In genomic region chr20:49775229-49775693, GRCh38 we compare ENCODE assay signal across 10 cellular contexts. TPM values are rescaled to one million over a fixed set of nuclear protein-coding genes. Genes with fewer than 3 reads are reported as not detected.
DNase-seq lines count a peak whose midpoint lies in the region; ATAC-seq, FAIRE-seq and TF ChIP-seq lines count a peak whose summit lies in the region.
"Had no signal": no experiment of that assay in that cellular context is flagged by ENCODE, and none has a peak within 500 bp of the region (broad histone marks: within the 10 kb centered on the region; RNA-seq: fewer than 3 reads in every experiment).

No MANE protein-coding gene starts in this region.

- no peak for TF ChIP-seq POLR2A in K562 (conservative IDR thresholded peaks at IDR 0.05)

- H3K4me3 Mint-ChIP-seq in natural killer cell treated with Interleukin-12 subunit alpha and Interleukin-12 subunit beta and Interleukin-15 and Interleukin-18, amount 100 ng/mL, for 72 hours: no peak overlapping the region
- H3K4me3 Mint-ChIP-seq in natural killer cell: no peak overlapping the region
- H3K4me3 Mint-ChIP-seq: memory B cell had no signal

- peaks cover 15 to 29% of the 10 kb centered on the region in 2 donors for H3K4me1 Mint-ChIP-seq in natural killer cell treated with Interleukin-12 subunit alpha and Interleukin-12 subunit beta and Interleukin-15 and Interleukin-18, amount 100 ng/mL, for 72 hours (ENCODE audit: low read depth in 2 of 2)
- peaks cover 9 to 17% of the 10 kb centered on the region in 2 donors for H3K4me1 Mint-ChIP-seq in natural killer cell

- no peaks in the 10 kb centered on the region for H3K9me1 ChIP-seq in K562 (ENCODE audit: control insufficient read depth, insufficient read depth, low read length)

- FAIRE-seq in K562 (lab: Jason Lieb, UNC): peak; percentile 11

- no peaks in the 10 kb centered on the region for H3K9me3 Mint-ChIP-seq in natural killer cell treated with Interleukin-12 subunit alpha and Interleukin-12 subunit beta and Interleukin-15 and Interleukin-18, amount 100 ng/mL, for 72 hours
- H3K9me3 Mint-ChIP-seq in natural killer cell: no peaks in the 10 kb centered on the region
- H3K9me3 Mint-ChIP-seq: memory B cell had no signal

- CTCF ChIA-PET in K562 (lab: Yijun Ruan, JAX; ENCODE audit: low intra/inter-chr PET ratio): interaction anchor here (0.6 kb wide), 1 partner anchor 164 kb away, joined by 6 read pairs; no protein-coding TSS in a partner anchor

- TF ChIP-seq RAD21 in K562 (CRISPR knock-in tag; conservative IDR thresholded peaks at IDR 0.05 in 1 of 2, IDR thresholded peaks at IDR 0.05 in 1 of 2): peak in 1 of 2 experiments; percentile 19; a peak in 1 of 4 replicates
- no peak for TF ChIP-seq RAD21 in liver (IDR thresholded peaks at IDR 0.05)

- no peaks in the 10 kb centered on the region for H3K79me2 ChIP-seq in K562 (ENCODE audit: control insufficient read depth, insufficient read depth, low read length)

- H3K4me2 ChIP-seq in K562 (ENCODE audit: insufficient read depth, low read length): no peak overlapping the region; the same call in 1 of the 2 replicates

- H4K20me1 ChIP-seq in K562 (replicated peaks; ENCODE audit: control insufficient read depth, insufficient read depth, low read length): no peaks in the 10 kb centered on the region

- TF ChIP-seq CTCF in natural killer cell (IDR thresholded peaks at IDR 0.05): no peak
- no peak for TF ChIP-seq CTCF in K562 (IDR thresholded peaks at IDR 0.05 in 2 of 3, conservative IDR thresholded peaks at IDR 0.05 in 1 of 3; ENCODE audit: insufficient read depth in 2 of 3, low read depth in 1 of 3, low read length in 3 of 3)
- TF ChIP-seq CTCF in liver (IDR thresholded peaks at IDR 0.05; ENCODE audit: low read depth, low read length, missing input control): no peak

- no peaks in the 10 kb centered on the region for H3K27me3 Mint-ChIP-seq in natural killer cell treated with Interleukin-12 subunit alpha and Interleukin-12 subunit beta and Interleukin-15 and Interleukin-18, amount 100 ng/mL, for 72 hours
- H3K27me3 Mint-ChIP-seq in natural killer cell (ENCODE audit: low read depth in 2 of 2): no peaks in the 10 kb centered on the region
- H3K27me3 Mint-ChIP-seq: memory B cell had no signal

- H3K27ac Mint-ChIP-seq in natural killer cell treated with Interleukin-12 subunit alpha and Interleukin-12 subunit beta and Interleukin-15 and Interleukin-18, amount 100 ng/mL, for 72 hours: peak overlapping the region; percentile 62 to 74
- H3K27ac Mint-ChIP-seq in natural killer cell: peak overlapping the region in 1 of 2 donors; percentile 81

- POLR2A ChIA-PET in K562 (lab: Yijun Ruan, JAX): interaction anchor here (0.7 to 2.3 kb wide), 5 partner anchors 9 to 125 kb away, joined by 3 to 14 read pairs (median 3); no protein-coding TSS in a partner anchor

- in situ Hi-C loops in K562 (cut with MboI): no loop called here

- intact Hi-C loops in natural killer cell (cut with micrococcal nuclease) (loop anchor here (5.0 to 10.0 kb wide), 2 partner anchors 37 to 50 kb away; partner anchors contain the start of gene SLC9A8), K562 (cut with micrococcal nuclease) (no loop called here), aorta (cut with DNase I) (no loop called here)

- 24% methylated on average over 5 of the region's 5 CpGs for WGBS in K562 (ENCODE audit: insufficient coverage, low coverage, missing lambda C conversion rate)
- 74% methylated on average over 5 of the region's 5 CpGs for WGBS in liver
- 53 to 68% methylated on average over 5 of the region's 5 CpGs for WGBS in aorta, 2 donors

- no peaks in the 10 kb centered on the region for H3K9me3 ChIP-seq in K562 (replicated peaks; ENCODE audit: control insufficient read depth, insufficient read depth, low read depth, low read length)
- no peaks in the 10 kb centered on the region for H3K9me3 ChIP-seq in liver (ENCODE audit: control insufficient read depth in 4 of 4, low read length in 3 of 4)
- H3K9me3 ChIP-seq in aorta (ENCODE audit: control insufficient read depth, low read length): no peaks in the 10 kb centered on the region

- peak overlapping the region; percentile 64; the same call in 2 of the 3 replicates for H3K27ac ChIP-seq in K562 (ENCODE audit: extremely low read depth, low read depth, low read length)
- H3K27ac ChIP-seq in liver (ENCODE audit: low read depth in 1 of 2, low read length in 2 of 2): peak overlapping the region in 1 of 2 donors; percentile 63
- H3K27ac ChIP-seq in aorta (ENCODE audit: low read depth in 1 of 2, low read length in 2 of 2): peak overlapping the region in 1 of 2 donors; percentile 3
- H3K27ac ChIP-seq: C4-2B had no signal

- H3K4me1 ChIP-seq in K562 (replicated peaks in 1 of 2; ENCODE audit: control insufficient read depth in 2 of 2, insufficient read depth in 2 of 2, low read length in 2 of 2): peaks cover 18 to 26% of the 10 kb centered on the region in 2 experiments
- peaks cover 12 to 24% (median 16%) of the 10 kb centered on the region in 4 donors for H3K4me1 ChIP-seq in liver (ENCODE audit: control insufficient read depth in 4 of 4, insufficient read depth in 4 of 4, low read length in 3 of 4)
- H3K4me1 ChIP-seq in aorta (ENCODE audit: control insufficient read depth in 1 of 2, insufficient read depth in 2 of 2, low read length in 2 of 2): peaks cover 0 to 1% of the 10 kb centered on the region in 2 donors

- H3K36me3 ChIP-seq in K562 (ENCODE audit: control insufficient read depth, insufficient read depth, low read length) (no peaks in the 10 kb centered on the region), liver (ENCODE audit: control insufficient read depth in 4 of 4, insufficient read depth in 3 of 4, low read depth in 1 of 4, low read length in 3 of 4) (no peaks in the 10 kb centered on the region), aorta (ENCODE audit: control insufficient read depth in 1 of 2, insufficient read depth in 2 of 2, low read length in 1 of 2) (no peaks in the 10 kb centered on the region)

- BruUV-seq in K562 (replicated peaks; lab: Mats Ljungman, UMichigan): no TSS peak

- no peak for ATAC-seq in natural killer cell treated with Interleukin-12 subunit alpha and Interleukin-12 subunit beta and Interleukin-15 and Interleukin-18, amount 100 ng/mL, for 72 hours
- ATAC-seq in natural killer cell: no peak
- ATAC-seq in K562: peak; percentile 59
- peak; percentile 71 for ATAC-seq in aorta (ENCODE audit: low FRiP score)
- no peak for ATAC-seq in stimulated activated naive CD8-positive, alpha-beta T cell treated with anti-CD3 and anti-CD28 coated beads, Interleukin-15, Interleukin-2, amounts not matched to agents 100 U/mL and 50 U/mL, for 24 hours
- ATAC-seq in HG03442 (IDR thresholded peaks at IDR 0.05; ENCODE audit: unreplicated experiment): no peak

- no peaks in the 10 kb centered on the region for H3K36me3 Mint-ChIP-seq in natural killer cell treated with Interleukin-12 subunit alpha and Interleukin-12 subunit beta and Interleukin-15 and Interleukin-18, amount 100 ng/mL, for 72 hours
- H3K36me3 Mint-ChIP-seq in natural killer cell: no peaks in the 10 kb centered on the region
- H3K36me3 Mint-ChIP-seq: memory B cell had no signal

- H3K27me3 ChIP-seq in K562 (ENCODE audit: control insufficient read depth in 2 of 2, insufficient read depth in 2 of 2, low read length in 2 of 2) (no peaks in the 10 kb centered on the region), liver (ENCODE audit: control insufficient read depth in 4 of 4, insufficient read depth in 4 of 4, low read length in 3 of 4) (no peaks in the 10 kb centered on the region), aorta (ENCODE audit: control insufficient read depth in 1 of 2, insufficient read depth in 2 of 2, low read length in 1 of 2) (no peaks in the 10 kb centered on the region)

- DNase-seq in natural killer cell treated with Interleukin-12 subunit alpha and Interleukin-12 subunit beta and Interleukin-15 and Interleukin-18, amount 100 ng/mL, for 72 hours (ENCODE audit: low spot score): no peak
- DNase-seq in natural killer cell: no peak
- peak; percentile 50 to 72 (median 58) for DNase-seq in K562 (ENCODE audit: extremely low read depth in 1 of 4, low spot score in 3 of 4)
- DNase-seq in aorta: peak; percentile 62 to 80
- DNase-seq in cortex of kidney (lab: John Stamatoyannopoulos, UW): no peak
- no peak for DNase-seq in stimulated activated naive CD8-positive, alpha-beta T cell treated with anti-CD3 and anti-CD28 coated beads, Interleukin-15, Interleukin-2, amounts not matched to agents 100 U/mL and 50 U/mL, for 24 hours

- TF ChIP-seq EP300 in K562 (IDR thresholded peaks at IDR 0.05; ENCODE audit: low read length): no peak

- H3K4me3 ChIP-seq in K562: no peak overlapping the region
- H3K4me3 ChIP-seq in liver (ENCODE audit: low read depth in 1 of 3, low read length in 3 of 3): no peak overlapping the region
- no peak overlapping the region for H3K4me3 ChIP-seq in aorta (ENCODE audit: low read length in 2 of 2)

- H3K9ac ChIP-seq in K562 (ENCODE audit: insufficient read depth in 1 of 2, low read depth in 2 of 2, low read length in 2 of 2) (peak overlapping the region in 1 of 2 experiments; percentile 77; a peak in 1 of 4 replicates), liver (ENCODE audit: low read depth in 1 of 2, low read length in 2 of 2) (no peak overlapping the region)

- H2AFZ ChIP-seq in K562 (ENCODE audit: low read depth, low read length): peak overlapping the region; percentile 77

RNA-seq across cellular contexts. Expression of gene SLC9A8, which starts 37.4 kb away (rescaled TPM):
- total RNA-seq in natural killer cell treated with Interleukin-12 subunit alpha and Interleukin-12 subunit beta and Interleukin-15 and Interleukin-18, amount 100 ng/mL, for 72 hours: 10 to 100 TPM; 22.0 to 27.6 TPM
- total RNA-seq in natural killer cell (10 to 100 TPM; 54.5 to 68.7 (median 58.8) TPM), K562 (2014; rRNA removed) (5.0 and 11.7 TPM in 2 replicates), K562 (2014; rRNA removed; fragmentation: Illumina TruSeq; extraction: Trizol) (4.9 and 5.9 TPM in 2 replicates), K562 (2015; rRNA removed; fragmentation: Illumina TruSeq; extraction: Trizol) (4.9 and 9.7 TPM in 2 replicates), K562 (2021) (8.0 and 8.8 TPM in 2 replicates), liver (1 to 10 TPM; 9.2 to 9.5 TPM), aorta (10 to 100 TPM; 12.5 to 14.6 TPM)
- total RNA-seq in K562 (2011; cell fraction: chromatin; rRNA removed; ENCODE audit: low replicate concordance): 30.2 and 34.7 TPM in 2 replicates
- 26.8 and 36.1 TPM in 2 replicates for total RNA-seq in K562 (2011; cell fraction: nucleolus; rRNA removed)
- total RNA-seq in K562 (2011; cell fraction: nucleoplasm; rRNA removed): 19.1 and 25.0 TPM in 2 replicates
- polyA plus RNA-seq in K562 (2011; rRNA removed) (2.9 and 4.4 TPM in 2 replicates), K562 (2014; fragmentation: Illumina TruSeq; extraction: Trizol) (5.7 and 6.3 TPM in 2 replicates), K562 (2014; fragmentation: Nextera tagmentation; extraction: Ambion mirVana) (under 1 TPM; 0.56 to 0.76 TPM), K562 (2014; rRNA removed) (4.7 and 5.4 TPM in 2 replicates), liver (1 to 10 TPM; 4.0 to 8.0 TPM), aorta (10 to 100 TPM in 1 of 2 donors, 1 to 10 TPM in 1; 2.8 to 10.6 TPM)
- 2.6 TPM in 2 replicates for polyA plus RNA-seq in K562 (2011; cell fraction: cytosol; rRNA removed)
- 16.6 and 24.2 TPM in 2 replicates for polyA plus RNA-seq in K562 (2011; cell fraction: nucleus; rRNA removed)
- polyA plus RNA-seq in K562 (2012): 5.3 and 9.7 TPM in 2 replicates
- polyA minus RNA-seq in K562 (2011; rRNA and poly(A)+ RNA removed): 16.2 and 17.9 TPM in 2 replicates
- 1.8 and 3.2 TPM in 2 replicates for polyA minus RNA-seq in K562 (2011; cell fraction: cytosol; rRNA and poly(A)+ RNA removed)
- polyA minus RNA-seq in K562 (2011; cell fraction: nucleus; rRNA and poly(A)+ RNA removed): 17.5 and 25.3 TPM in 2 replicates

Comparison
In these comparisons a context has a peak if more than half of its experiments do, and no peak if none do; other contexts are left out.
1. ATAC-seq: peak in K562 (single experiment) and aorta (single experiment); none in natural killer cell treated with Interleukin-12 subunit alpha and Interleukin-12 subunit beta and Interleukin-15 and Interleukin-18, amount 100 ng/mL, for 72 hours (0 of 2), natural killer cell (0 of 3), stimulated activated naive CD8-positive, alpha-beta T cell treated with anti-CD3 and anti-CD28 coated beads, Interleukin-15, Interleukin-2, amounts not matched to agents 100 U/mL and 50 U/mL, for 24 hours (single experiment) and HG03442 (single experiment).
2. DNase-seq: peak in K562 (4 of 4) and aorta (2 of 2); none in natural killer cell treated with Interleukin-12 subunit alpha and Interleukin-12 subunit beta and Interleukin-15 and Interleukin-18, amount 100 ng/mL, for 72 hours (single experiment), natural killer cell (single experiment), cortex of kidney (single experiment) and stimulated activated naive CD8-positive, alpha-beta T cell treated with anti-CD3 and anti-CD28 coated beads, Interleukin-15, Interleukin-2, amounts not matched to agents 100 U/mL and 50 U/mL, for 24 hours (single experiment).